In the genomic region with DNA sequence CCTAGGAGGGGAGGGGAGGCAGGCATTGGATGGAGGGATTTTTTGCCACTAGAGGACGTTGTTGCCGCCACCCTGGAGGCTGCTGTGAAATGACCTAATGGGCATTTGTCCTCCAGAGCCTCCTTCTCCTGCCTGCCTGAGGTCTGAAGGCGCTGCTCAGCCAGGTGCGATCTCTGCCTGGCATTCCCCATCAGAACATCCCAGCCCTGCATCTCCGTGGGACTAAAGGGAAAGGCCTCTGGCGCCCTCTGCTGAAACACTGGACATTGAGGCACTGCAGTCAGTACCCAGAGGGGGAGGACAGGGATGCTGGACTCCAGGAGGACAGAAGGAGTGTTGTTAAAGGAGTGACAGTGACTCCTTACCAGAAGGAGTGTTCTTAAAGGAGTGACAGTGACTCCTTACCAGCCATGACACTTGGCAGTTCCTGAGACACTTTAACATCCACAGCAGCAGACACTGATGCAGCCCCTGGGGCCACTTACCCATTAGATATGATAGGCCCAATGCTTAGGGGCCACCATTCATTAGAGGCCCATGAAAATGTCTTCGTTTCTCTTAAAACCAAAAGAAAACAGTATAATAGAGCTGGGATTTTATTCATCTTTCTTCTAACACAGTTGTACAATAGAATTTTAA, we compare ENCODE assay signal across 8 cellular contexts. TPM values are rescaled to one million over a fixed set of nuclear protein-coding genes. Genes with fewer than 3 reads are reported as not detected.
A peak's percentile ranks its signal among the peaks of the same experiment; 100 is the strongest.
DNase-seq lines count a peak whose midpoint lies in the region; ATAC-seq and TF ChIP-seq lines count a peak whose summit lies in the region.

No MANE protein-coding gene starts in this region.

- no peak overlapping the region for H3K14ac ChIP-seq in H9 (ENCODE audit: insufficient read depth, low read length)

- peak; percentile 70 for TF ChIP-seq CTCF in BE2C (IDR thresholded peaks at IDR 0.05; ENCODE audit: low read depth, low read length)
- TF ChIP-seq CTCF in H9 (conservative IDR thresholded peaks at IDR 0.05): peak; percentile 90
- TF ChIP-seq CTCF in astrocyte of the spinal cord (IDR thresholded peaks at IDR 0.05; ENCODE audit: low read depth, low read length): peak; percentile 73
- TF ChIP-seq CTCF in natural killer cell (IDR thresholded peaks at IDR 0.05): no peak

- H2BK12ac ChIP-seq in H9 (ENCODE audit: insufficient read length, low read depth, low read length): no peak overlapping the region

- no peaks in the 10 kb centered on the region for H3K79me1 ChIP-seq in H9 (ENCODE audit: insufficient read depth, low read depth, low read length, poor library complexity, severe bottlenecking)

- no peak for ATAC-seq in natural killer cell

- H3K9me3 ChIP-seq in BE2C (no peaks in the 10 kb centered on the region), H9 (ENCODE audit: control insufficient read depth, low read depth, low read length) (no peaks in the 10 kb centered on the region), iPS DF 6.9 (ENCODE audit: control insufficient read depth, insufficient read depth, low read length) (no peaks in the 10 kb centered on the region)

- H2BK15ac ChIP-seq in H9 (ENCODE audit: low read depth, low read length): no peak overlapping the region

- H4K20me1 ChIP-seq in H9 (ENCODE audit: control insufficient read depth, insufficient read depth, insufficient read length): no peaks in the 10 kb centered on the region

- no peak overlapping the region for H2BK120ac ChIP-seq in H9 (ENCODE audit: low read depth, low read length, poor library complexity, severe bottlenecking)

- H3K9me3 Mint-ChIP-seq in H9 (no peaks in the 10 kb centered on the region; a peak in 1 of 5 replicates), natural killer cell (peaks cover 0 to 2% of the 10 kb centered on the region in 2 donors)

- intact Hi-C loops in natural killer cell (cut with micrococcal nuclease): no loop called here

- WGBS in H9 (ENCODE audit: extremely low coverage, insufficient read length, low lambda C conversion rate): no CpG with 5 or more reads among the region's 7 CpGs
- WGBS in iPS DF 6.9 (ENCODE audit: insufficient coverage, insufficient read length): no CpG with 5 or more reads among the region's 7 CpGs

- H3T11ph ChIP-seq in H9 (ENCODE audit: low read length): no peak overlapping the region

- no peaks in the 10 kb centered on the region for H3K79me2 ChIP-seq in H9 (ENCODE audit: insufficient read depth, low read length)

- H3K23me2 ChIP-seq in H9 (ENCODE audit: insufficient read length, low read depth, low read length, poor library complexity, severe bottlenecking): no peaks in the 10 kb centered on the region

- H3K27me3 Mint-ChIP-seq in H9 (ENCODE audit: low read depth) (peaks cover 5% of the 10 kb centered on the region; the same call in 1 of the 2 replicates), natural killer cell (ENCODE audit: low read depth in 2 of 2) (no peaks in the 10 kb centered on the region)

- no peaks in the 10 kb centered on the region; a peak in 1 of 7 replicates for H3K36me3 Mint-ChIP-seq in H9 (ENCODE audit: insufficient read depth in 1 of 3, low read depth in 3 of 3)
- no peaks in the 10 kb centered on the region for H3K36me3 Mint-ChIP-seq in natural killer cell

- H3K27ac Mint-ChIP-seq in H9 (no peak overlapping the region), natural killer cell (no peak overlapping the region)

- H3K27ac ChIP-seq in H9 (ENCODE audit: insufficient read length, low read depth, low read length) (no peak overlapping the region), iPS DF 6.9 (ENCODE audit: low read length) (no peak overlapping the region)

- H3K4me3 ChIP-seq in BE2C (ENCODE audit: low read depth, low read length): no peak overlapping the region
- no peak overlapping the region for H3K4me3 ChIP-seq in astrocyte of the spinal cord (ENCODE audit: low read depth, low read length)
- no peak overlapping the region for H3K4me3 ChIP-seq in iPS DF 6.9 (ENCODE audit: low read length)

- H3K23ac ChIP-seq in H9 (ENCODE audit: insufficient read length, low read depth, low read length): no peak overlapping the region

- H4K5ac ChIP-seq in H9 (ENCODE audit: insufficient read length, low read depth, low read length): no peak overlapping the region

- H3K4me1 ChIP-seq in BE2C (no peaks in the 10 kb centered on the region), H9 (ENCODE audit: insufficient read depth, low read length) (no peaks in the 10 kb centered on the region), iPS DF 6.9 (ENCODE audit: control insufficient read depth, insufficient read depth, low read length) (0 out of 2 replicates have a peak, but pooled peaks cover 1% of the 10 kb centered on the region)

- H3K4ac ChIP-seq in H9 (ENCODE audit: low read depth, low read length): no peak overlapping the region

- no peak overlapping the region for H2BK20ac ChIP-seq in H9 (ENCODE audit: low read depth, low read length, poor library complexity, severe bottlenecking)

- H3K27me3 ChIP-seq in BE2C (no peaks in the 10 kb centered on the region), H9 (ENCODE audit: insufficient read depth, low read length) (no peaks in the 10 kb centered on the region), iPS DF 6.9 (ENCODE audit: control insufficient read depth, insufficient read depth, low read length) (no peaks in the 10 kb centered on the region)

- no peak overlapping the region for H3K18ac ChIP-seq in H9 (ENCODE audit: insufficient read length, low read depth, low read length)

- peaks cover 20 to 24% of the 10 kb centered on the region in 2 experiments for H3K4me1 Mint-ChIP-seq in H9
- peaks cover under 1 to 8% of the 10 kb centered on the region in 2 donors for H3K4me1 Mint-ChIP-seq in natural killer cell

- no peak overlapping the region for H3K4me2 ChIP-seq in H9 (ENCODE audit: insufficient read depth, insufficient read length, low read length)

- DNase-seq in BE2C (peak; percentile 64), H9 (peak; percentile 91), NCI-H82 treated with DMSO at 0.1 percent for 48 hours (lab: John Stamatoyannopoulos, UW; ENCODE audit: unreplicated experiment) (peak; percentile 42), astrocyte of the spinal cord (ENCODE audit: low read depth, low spot score) (no peak), iPS DF 6.9 (ENCODE audit: low read depth, low spot score) (peak; percentile 84), natural killer cell (no peak), NOMO-1 treated with dmso at 0.1 percent for 144 hours (lab: John Stamatoyannopoulos, UW; ENCODE audit: unreplicated experiment) (no peak)
- peak; percentile 33 to 47 for DNase-seq in stimulated activated CD4-positive, alpha-beta T cell treated with anti-CD3 and anti-CD28 coated beads, Interleukin-2, amount 100 ng/mL, for 24 hours

- H2AFZ ChIP-seq in H9 (ENCODE audit: low read length): no peak overlapping the region

- H3K4me3 Mint-ChIP-seq in H9: no peak overlapping the region
- H3K4me3 Mint-ChIP-seq in natural killer cell: no peak overlapping the region

- no peak overlapping the region for H4K91ac ChIP-seq in H9 (ENCODE audit: insufficient read length, low read depth, low read length)

- in situ Hi-C loops in astrocyte of the spinal cord (cut with HindIII; ENCODE audit: low sequenced_read_pairs): no loop called here

- no peak overlapping the region for H2AK5ac ChIP-seq in H9 (ENCODE audit: insufficient read length, low read length)

- no peak overlapping the region for H4K8ac ChIP-seq in H9 (replicated peaks; ENCODE audit: insufficient read length, low read depth, low read length)

- H3K36me3 ChIP-seq in BE2C (no peaks in the 10 kb centered on the region), iPS DF 6.9 (ENCODE audit: control insufficient read depth, insufficient read depth, low read length) (no peaks in the 10 kb centered on the region)

- H3K56ac ChIP-seq in H9 (ENCODE audit: insufficient read length, low read depth, low read length): no peak overlapping the region

- no peak overlapping the region for H2BK5ac ChIP-seq in H9 (ENCODE audit: insufficient read length, low read length)

- no peak overlapping the region for H3K9ac ChIP-seq in H9 (ENCODE audit: extremely low read depth, insufficient read length, low read length)

RNA-seq across cellular contexts. Expression of a gene that starts 17.0 kb away (rescaled TPM):
- 3.1 TPM for polyA plus RNA-seq in BE2C (2012; ENCODE audit: insufficient read depth, insufficient read length, low read depth)
- total RNA-seq in H9 (2021) (4.3 and 4.5 TPM in 2 replicates), natural killer cell (1 to 10 TPM; 1.2 to 4.6 (median 2.4) TPM)

RNA-seq across cellular contexts. Expression of a gene that starts 59.3 kb away (rescaled TPM):
- polyA plus RNA-seq in BE2C (2012; ENCODE audit: insufficient read depth, insufficient read length, low read depth): not detected
- total RNA-seq in H9 (2021) (not detected in 2 replicates), natural killer cell (not detected)

Comparison
In these comparisons a context has a peak if more than half of its experiments do, and no peak if none do; other contexts are left out.
1. DNase-seq: peak in BE2C (single experiment), H9 (single experiment), NCI-H82 treated with DMSO at 0.1 percent for 48 hours (single experiment), iPS DF 6.9 (single experiment) and stimulated activated CD4-positive, alpha-beta T cell treated with anti-CD3 and anti-CD28 coated beads, Interleukin-2, amount 100 ng/mL, for 24 hours (2 of 2); none in astrocyte of the spinal cord (single experiment), natural killer cell (single experiment) and NOMO-1 treated with dmso at 0.1 percent for 144 hours (single experiment).